In the genomic region with DNA sequence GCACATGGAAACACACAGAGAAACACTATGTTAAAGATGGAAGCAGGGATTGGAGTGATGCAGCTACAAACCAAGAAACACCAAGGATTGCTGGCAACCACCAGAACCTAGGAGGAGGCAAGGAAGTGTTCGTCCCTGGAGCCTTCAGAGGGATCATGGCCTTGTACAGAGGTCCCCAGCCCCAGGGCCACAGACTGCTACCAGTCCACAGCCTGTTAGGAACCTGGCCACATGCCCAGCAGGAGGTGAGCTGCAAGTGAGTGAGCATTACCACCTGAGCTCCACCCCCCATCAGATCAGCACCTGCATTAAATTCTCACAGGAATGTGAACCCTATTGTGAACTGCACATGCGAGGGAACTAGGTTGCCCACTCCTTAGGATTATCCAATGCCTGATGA, we compare ENCODE assay signal across 20 cellular contexts.
"Had no signal": no experiment of that assay in that cellular context is flagged by ENCODE, and none has a peak within 500 bp of the region (broad histone marks: within the 10 kb centered on the region; RNA-seq: fewer than 3 reads in every experiment).

No MANE protein-coding gene starts in this region.

- H3K4me1 Mint-ChIP-seq: mesothelial cell of epicardium, naive B cell had no signal

- H3K4me1 ChIP-seq: colonic mucosa, foreskin keratinocyte, heart left ventricle, left lung, lower lobe of right lung had no signal

- H3K36me3 Mint-ChIP-seq: mesothelial cell of epicardium, naive B cell had no signal

- H3K4me3 Mint-ChIP-seq: dendritic cell treated with granulocyte-macrophage colony-stimulating factor and Interleukin-4, amounts not matched to agents 40 ng/mL and 50 ng/mL, for 4 days; effector memory CD8-positive, alpha-beta T cell; endodermal cell; mesothelial cell of epicardium; naive B cell had no signal

- H3K79me2 ChIP-seq: hepatocyte had no signal

- H3K36me3 ChIP-seq: colonic mucosa, esophagus muscularis mucosa, gastroesophageal sphincter, heart left ventricle, left lung, lower lobe of right lung had no signal

- H3K4me2 ChIP-seq: hepatocyte had no signal

- ATAC-seq: effector memory CD8-positive, alpha-beta T cell; foreskin keratinocyte; gastroesophageal sphincter; heart left ventricle; left cardiac atrium; left lung; left ventricle myocardium superior; lower lobe of right lung; mucosa of descending colon had no signal

- DNase-seq: colonic mucosa; cortex of kidney; effector CD8-positive, alpha-beta T cell; effector memory CD8-positive, alpha-beta T cell; endodermal cell; foreskin keratinocyte; heart left ventricle; hypothalamus; left cardiac atrium; left lung; left ventricle myocardium superior; lower lobe of right lung; mesenchymal stem cell; mucosa of descending colon; naive B cell had no signal

- H2AFZ ChIP-seq: hepatocyte had no signal

- H3K9me3 Mint-ChIP-seq: effector memory CD8-positive, alpha-beta T cell had no signal

- H3K27ac Mint-ChIP-seq: dendritic cell treated with granulocyte-macrophage colony-stimulating factor and Interleukin-4, amounts not matched to agents 40 ng/mL and 50 ng/mL, for 4 days; effector memory CD8-positive, alpha-beta T cell; endodermal cell; mesothelial cell of epicardium; naive B cell had no signal

- H3K27me3 Mint-ChIP-seq: dendritic cell treated with granulocyte-macrophage colony-stimulating factor and Interleukin-4, amounts not matched to agents 40 ng/mL and 50 ng/mL, for 4 days had no signal

- H3K9me3 ChIP-seq: colonic mucosa, lower lobe of right lung, mucosa of descending colon had no signal

- H3K4me3 ChIP-seq: colonic mucosa, esophagus muscularis mucosa, gastroesophageal sphincter, heart left ventricle, hepatocyte, left lung, lower lobe of right lung, mucosa of descending colon had no signal

- H3K27ac ChIP-seq: colonic mucosa, esophagus muscularis mucosa, foreskin keratinocyte, gastroesophageal sphincter, heart left ventricle, hepatocyte, left lung, lower lobe of right lung had no signal

- H3K27me3 ChIP-seq: colonic mucosa, esophagus muscularis mucosa, foreskin keratinocyte, gastroesophageal sphincter, heart left ventricle, hepatocyte, left lung had no signal
